Comparison of ENCODE assay signal across 14 cellular contexts in the genomic region with DNA sequence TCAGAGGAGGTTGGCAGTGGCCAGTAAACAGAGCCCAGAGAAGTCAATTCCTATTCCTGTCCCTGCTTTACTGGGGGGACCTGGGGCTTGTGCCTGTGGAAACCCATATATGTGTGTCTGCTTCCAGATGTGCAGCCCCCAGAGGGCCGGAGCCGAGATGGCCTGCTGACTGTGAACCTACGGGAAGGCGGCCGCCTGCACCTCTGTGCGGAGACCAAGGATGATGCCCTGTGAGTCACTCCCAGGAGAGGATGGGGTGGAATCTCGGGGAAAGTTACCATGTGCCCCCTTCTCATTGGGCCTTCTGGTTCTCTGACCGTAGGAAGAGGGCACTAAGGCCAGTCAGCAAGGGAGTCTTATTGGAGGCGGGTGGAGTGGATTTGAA.
"Had no signal": no experiment of that assay in that cellular context is flagged by ENCODE, and none has a peak within 500 bp of the region (broad histone marks: within the 10 kb centered on the region; RNA-seq: fewer than 3 reads in every experiment).

No MANE protein-coding gene starts in this region.

- H3K4me3 Mint-ChIP-seq: activated CD8-positive, alpha-beta T cell treated with anti-CD3 and anti-CD28 coated beads, Interleukin-2, amount 10 ng/mL, durations not matched to agents 7 days and 5 days had no signal

- H3K9me3 ChIP-seq: left lung, right atrium auricular region, transverse colon had no signal

- H3K27ac ChIP-seq: left lung, right atrium auricular region, transverse colon, WERI-Rb-1 had no signal

- H3K27ac Mint-ChIP-seq: activated CD8-positive, alpha-beta T cell treated with anti-CD3 and anti-CD28 coated beads, Interleukin-2, amount 10 ng/mL, durations not matched to agents 7 days and 5 days had no signal

- H3K36me3 ChIP-seq: left lung, right atrium auricular region, transverse colon had no signal

- FAIRE-seq: endometrium, small intestine had no signal

- H3K4me1 ChIP-seq: right atrium auricular region had no signal

- H3K4me3 ChIP-seq: left lung, right atrium auricular region, transverse colon had no signal

- ATAC-seq: activated CD8-positive, alpha-beta T cell treated with anti-CD3 and anti-CD28 coated beads, Interleukin-2, amount 10 ng/mL, durations not matched to agents 7 days and 5 days; esophagus mucosa; left lung had no signal

- H3K27me3 ChIP-seq: left lung, right atrium auricular region, transverse colon had no signal

- DNase-seq: activated CD4-positive, alpha-beta T cell treated with anti-CD3 and anti-CD28 coated beads for 4 hours; activated CD8-positive, alpha-beta memory T cell treated with anti-CD3 and anti-CD28 coated beads, Interleukin-2, amount 50 U/mL, for 48 hours; activated CD8-positive, alpha-beta T cell treated with anti-CD3 and anti-CD28 coated beads, Interleukin-2, amount 10 ng/mL, durations not matched to agents 7 days and 5 days; cerebellar nuclear complex; glutamatergic neuron; left lung; mesenchymal stem cell; T1000; WERI-Rb-1 had no signal
